Comparison of ENCODE assay signal across 26 cellular contexts in genomic region chr10:113095419-113095818, GRCh38.
A peak's percentile ranks its signal among the peaks of the same experiment; 100 is the strongest.
DNase-seq lines count a peak whose midpoint lies in the region; ATAC-seq, FAIRE-seq and TF ChIP-seq lines count a peak whose summit lies in the region.
"Had no signal": no experiment of that assay in that cellular context is flagged by ENCODE, and none has a peak within 500 bp of the region (broad histone marks: within the 10 kb centered on the region; RNA-seq: fewer than 3 reads in every experiment).

No MANE protein-coding gene starts in this region.

- TF ChIP-seq RAD21 in A549 (conservative IDR thresholded peaks at IDR 0.05 in 1 of 2, IDR thresholded peaks at IDR 0.05 in 1 of 2): no peak

- POLR2A ChIA-PET in A549 (lab: Yijun Ruan, JAX) (no interaction called here), PC-3 (lab: Charles Lee; ENCODE audit: unreplicated experiment) (no interaction called here)

- no TSS peak for BruUV-seq in PC-3 (replicated peaks; lab: Mats Ljungman, UMichigan)

- no peak for DNase-seq in A549 (ENCODE audit: low read depth in 1 of 2, low spot score in 1 of 2)
- no peak for DNase-seq in PC-3
- DNase-seq in left ventricle myocardium inferior: no peak
- DNase-seq in osteocyte (ENCODE audit: extremely low spot score, unreplicated experiment): no peak
- DNase-seq in NK-92 treated with Interleukin-12 subunit alpha and Interleukin-12 subunit beta, amount 100 ng/mL, for 24 hours (lab: John Stamatoyannopoulos, UW): no peak
- DNase-seq: ACHN; activated CD4-positive, alpha-beta T cell treated with anti-CD3 and anti-CD28 coated beads, Interleukin-2, amount 50 U/mL, for 1 hour; activated gamma-delta T cell treated with Interleukin-2 at 50 U/mL for 16 hours; amniotic stem cell; CD4-positive, CD25-positive, alpha-beta regulatory T cell; DMS153; dorsolateral prefrontal cortex; foreskin melanocyte; GDM1; NCI-H1417; NCI-H526; nephron progenitor cell; SIG-M5; stimulated activated CD4-positive, alpha-beta T cell treated with anti-CD3 and anti-CD28 coated beads, Interleukin-12 subunit alpha, Interleukin-12 subunit beta, amount 100 ng/mL, for 4 hours; T-cell had no signal

- H3K9me2 ChIP-seq in PC-3 (replicated peaks; ENCODE audit: low read length): no peaks in the 10 kb centered on the region

- intact Hi-C loops in PC-3 (cut with micrococcal nuclease): loop anchor here (10.0 kb wide), 2 partner anchors 381 to 441 kb away; no protein-coding TSS in a partner anchor
- intact Hi-C loops in left ventricle myocardium inferior (cut with micrococcal nuclease): no loop called here

- H3K9me3 ChIP-seq in A549 (no peaks in the 10 kb centered on the region), PC-3 (ENCODE audit: low read length) (no peaks in the 10 kb centered on the region), left ventricle myocardium inferior (replicated peaks) (no peaks in the 10 kb centered on the region)

- TF ChIP-seq CTCF in A549 (IDR thresholded peaks at IDR 0.05): no peak
- no peak for TF ChIP-seq CTCF in PC-3 (conservative IDR thresholded peaks at IDR 0.05; ENCODE audit: low read depth, low read length)
- TF ChIP-seq CTCF in left ventricle myocardium inferior (IDR thresholded peaks at IDR 0.05; ENCODE audit: borderline replicate concordance): no peak
- no peak for TF ChIP-seq CTCF in osteocyte (IDR thresholded peaks at IDR 0.05)

- H3K27ac ChIP-seq in A549 (peak overlapping the region; percentile 80 to 89; a peak in 4 of 6 replicates), PC-3 (ENCODE audit: low read length) (peak overlapping the region; percentile 98), left ventricle myocardium inferior (replicated peaks) (peak overlapping the region; percentile 26)
- H3K27ac ChIP-seq: HL-60 had no signal

- H3K4me2 ChIP-seq in A549 (no peak overlapping the region), PC-3 (ENCODE audit: low read length) (no peak overlapping the region)

- ATAC-seq in A549 (no peak), PC-3 (no peak), GM19324 (IDR thresholded peaks at IDR 0.05; ENCODE audit: low FRiP score, unreplicated experiment) (no peak), GM19397 (IDR thresholded peaks at IDR 0.05; ENCODE audit: unreplicated experiment) (no peak), SK-N-SH treated with all-trans-retinoic acid at 6 μM for 48 hours (no peak)
- ATAC-seq: T-cell had no signal

- H3K4me3 Mint-ChIP-seq in osteocyte (ENCODE audit: unreplicated experiment): no peak overlapping the region
- H3K4me3 Mint-ChIP-seq: memory B cell, nephron progenitor cell, T-cell had no signal

- no peak for TF ChIP-seq POLR2A in A549 (IDR thresholded peaks at IDR 0.05; ENCODE audit: low read length)

- no peaks in the 10 kb centered on the region for H4K20me1 ChIP-seq in PC-3 (ENCODE audit: low read length)

- H3K4me3 ChIP-seq in A549 (no peak overlapping the region), PC-3 (ENCODE audit: low read length) (no peak overlapping the region), left ventricle myocardium inferior (no peak overlapping the region)
- H3K4me3 ChIP-seq: dorsolateral prefrontal cortex had no signal

- H2AFZ ChIP-seq in PC-3 (ENCODE audit: low read length): no peak overlapping the region

- H3K27me3 ChIP-seq in PC-3 (ENCODE audit: low read length) (no peaks in the 10 kb centered on the region), left ventricle myocardium inferior (ENCODE audit: low read depth) (no peaks in the 10 kb centered on the region)
- H3K27me3 ChIP-seq: dorsolateral prefrontal cortex had no signal

- peaks cover 40% of the 10 kb centered on the region for H3K79me2 ChIP-seq in PC-3 (ENCODE audit: low read length)

- peaks cover 7% of the 10 kb centered on the region for H3F3A ChIP-seq in PC-3 (ENCODE audit: low read length, unreplicated experiment)

- TF ChIP-seq EP300 in A549 (IDR thresholded peaks at IDR 0.05): no peak

- no peaks in the 10 kb centered on the region for H3K9me3 Mint-ChIP-seq in osteocyte (ENCODE audit: unreplicated experiment)
- H3K9me3 Mint-ChIP-seq: nephron progenitor cell had no signal

- H3K9ac ChIP-seq in PC-3 (ENCODE audit: low read length): peak overlapping the region; percentile 82; the same call in 1 of the 2 replicates

- 94% methylated on average over 8 of the region's 8 CpGs for WGBS in A549 (ENCODE audit: missing lambda C conversion rate)

- peaks cover 47% of the 10 kb centered on the region for H3K4me1 Mint-ChIP-seq in osteocyte (ENCODE audit: unreplicated experiment)

- H3K4me1 ChIP-seq in A549 (peaks cover 61% of the 10 kb centered on the region), PC-3 (ENCODE audit: insufficient read depth, low read length) (peaks cover 46% of the 10 kb centered on the region), left ventricle myocardium inferior (peaks cover 50% of the 10 kb centered on the region)

- peaks cover 53% of the 10 kb centered on the region for H3K36me3 Mint-ChIP-seq in osteocyte (ENCODE audit: unreplicated experiment)
- H3K36me3 Mint-ChIP-seq: CD4-positive, CD25-positive, alpha-beta regulatory T cell; memory B cell had no signal

- H3K27me3 Mint-ChIP-seq in osteocyte (ENCODE audit: unreplicated experiment): no peaks in the 10 kb centered on the region
- H3K27me3 Mint-ChIP-seq: CD4-positive, CD25-positive, alpha-beta regulatory T cell; T-cell had no signal

- FAIRE-seq in A549 (lab: Jason Lieb, UNC): no peak
- FAIRE-seq: keratinocyte had no signal

- CTCF ChIA-PET in A549 (lab: Yijun Ruan, JAX) (no interaction called here), PC-3 (lab: Charles Lee) (no interaction called here)

- H3K27ac Mint-ChIP-seq in osteocyte (ENCODE audit: unreplicated experiment): peak overlapping the region; percentile 8
- H3K27ac Mint-ChIP-seq: memory B cell, nephron progenitor cell, T-cell had no signal

- H3K36me3 ChIP-seq in PC-3 (ENCODE audit: low read depth, low read length) (peaks cover 35% of the 10 kb centered on the region), left ventricle myocardium inferior (peaks cover 4% of the 10 kb centered on the region)

TF ChIP-seq in A549, 52 proteins besides CTCF, POLR2A, EP300 and RAD21:
- TF ChIP-seq EHMT2 (IDR thresholded peaks at IDR 0.05; ENCODE audit: low read depth): no peak
- TF ChIP-seq TP53 (CRISPR knock-in tag; IDR thresholded peaks at IDR 0.05): no peak
- no peak for TF ChIP-seq MAZ (IDR thresholded peaks at IDR 0.05; ENCODE audit: borderline replicate concordance, low read depth, low read length)
- no peak for TF ChIP-seq HOXB13 (CRISPR knock-in tag; IDR thresholded peaks at IDR 0.05; ENCODE audit: low read depth)
- TF ChIP-seq ESRRA (IDR thresholded peaks at IDR 0.05; ENCODE audit: borderline replicate concordance, low read length): no peak
- no peak for TF ChIP-seq RARB (CRISPR knock-in tag; IDR thresholded peaks at IDR 0.05)
- TF ChIP-seq ZSCAN20 (CRISPR knock-in tag; IDR thresholded peaks at IDR 0.05): no peak
- TF ChIP-seq RNF2 (IDR thresholded peaks at IDR 0.05; ENCODE audit: borderline replicate concordance, low read depth): no peak
- no peak for TF ChIP-seq NFE2L2 (conservative IDR thresholded peaks at IDR 0.05; ENCODE audit: low read length)

TF ChIP-seq in SK-N-SH treated with all-trans-retinoic acid at 6 μM for 48 hours, 23 proteins besides CTCF, POLR2A, EP300 and RAD21 (continues in another document):
- TF ChIP-seq ESRRG (CRISPR knock-in tag; IDR thresholded peaks at IDR 0.05) (no peak), ISL1 (CRISPR knock-in tag; IDR thresholded peaks at IDR 0.05) (no peak), ZNF8 (CRISPR knock-in tag; IDR thresholded peaks at IDR 0.05) (no peak), BACH2 (CRISPR knock-in tag; IDR thresholded peaks at IDR 0.05; ENCODE audit: borderline replicate concordance) (no peak), PPARA (CRISPR knock-in tag; IDR thresholded peaks at IDR 0.05; ENCODE audit: borderline replicate concordance) (no peak), ARNTL (CRISPR knock-in tag; IDR thresholded peaks at IDR 0.05; ENCODE audit: borderline replicate concordance, low read depth) (no peak), ZNF565 (CRISPR knock-in tag; conservative IDR thresholded peaks at IDR 0.05; ENCODE audit: low read depth) (no peak)
- TF ChIP-seq, protein P1, sequence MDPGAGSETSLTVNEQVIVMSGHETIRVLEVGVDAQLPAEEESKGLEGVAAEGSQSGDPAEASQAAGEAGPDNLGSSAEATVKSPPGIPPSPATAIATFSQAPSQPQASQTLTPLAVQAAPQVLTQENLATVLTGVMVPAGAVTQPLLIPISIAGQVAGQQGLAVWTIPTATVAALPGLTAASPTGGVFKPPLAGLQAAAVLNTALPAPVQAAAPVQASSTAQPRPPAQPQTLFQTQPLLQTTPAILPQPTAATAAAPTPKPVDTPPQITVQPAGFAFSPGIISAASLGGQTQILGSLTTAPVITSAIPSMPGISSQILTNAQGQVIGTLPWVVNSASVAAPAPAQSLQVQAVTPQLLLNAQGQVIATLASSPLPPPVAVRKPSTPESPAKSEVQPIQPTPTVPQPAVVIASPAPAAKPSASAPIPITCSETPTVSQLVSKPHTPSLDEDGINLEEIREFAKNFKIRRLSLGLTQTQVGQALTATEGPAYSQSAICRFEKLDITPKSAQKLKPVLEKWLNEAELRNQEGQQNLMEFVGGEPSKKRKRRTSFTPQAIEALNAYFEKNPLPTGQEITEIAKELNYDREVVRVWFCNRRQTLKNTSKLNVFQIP (CRISPR knock-in tag; IDR thresholded peaks at IDR 0.05; ENCODE audit: borderline replicate concordance, low read depth): no peak
- TF ChIP-seq, protein P2, sequence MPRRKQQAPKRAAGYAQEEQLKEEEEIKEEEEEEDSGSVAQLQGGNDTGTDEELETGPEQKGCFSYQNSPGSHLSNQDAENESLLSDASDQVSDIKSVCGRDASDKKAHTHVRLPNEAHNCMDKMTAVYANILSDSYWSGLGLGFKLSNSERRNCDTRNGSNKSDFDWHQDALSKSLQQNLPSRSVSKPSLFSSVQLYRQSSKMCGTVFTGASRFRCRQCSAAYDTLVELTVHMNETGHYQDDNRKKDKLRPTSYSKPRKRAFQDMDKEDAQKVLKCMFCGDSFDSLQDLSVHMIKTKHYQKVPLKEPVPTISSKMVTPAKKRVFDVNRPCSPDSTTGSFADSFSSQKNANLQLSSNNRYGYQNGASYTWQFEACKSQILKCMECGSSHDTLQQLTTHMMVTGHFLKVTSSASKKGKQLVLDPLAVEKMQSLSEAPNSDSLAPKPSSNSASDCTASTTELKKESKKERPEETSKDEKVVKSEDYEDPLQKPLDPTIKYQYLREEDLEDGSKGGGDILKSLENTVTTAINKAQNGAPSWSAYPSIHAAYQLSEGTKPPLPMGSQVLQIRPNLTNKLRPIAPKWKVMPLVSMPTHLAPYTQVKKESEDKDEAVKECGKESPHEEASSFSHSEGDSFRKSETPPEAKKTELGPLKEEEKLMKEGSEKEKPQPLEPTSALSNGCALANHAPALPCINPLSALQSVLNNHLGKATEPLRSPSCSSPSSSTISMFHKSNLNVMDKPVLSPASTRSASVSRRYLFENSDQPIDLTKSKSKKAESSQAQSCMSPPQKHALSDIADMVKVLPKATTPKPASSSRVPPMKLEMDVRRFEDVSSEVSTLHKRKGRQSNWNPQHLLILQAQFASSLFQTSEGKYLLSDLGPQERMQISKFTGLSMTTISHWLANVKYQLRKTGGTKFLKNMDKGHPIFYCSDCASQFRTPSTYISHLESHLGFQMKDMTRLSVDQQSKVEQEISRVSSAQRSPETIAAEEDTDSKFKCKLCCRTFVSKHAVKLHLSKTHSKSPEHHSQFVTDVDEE (CRISPR knock-in tag; IDR thresholded peaks at IDR 0.05): no peak

Comparison
In these comparisons a context has a peak if more than half of its experiments do, and no peak if none do; other contexts are left out.
1. H3K27ac ChIP-seq: peak in every context shown above with its lines; median percentile 98 in PC-3; 84 in A549; 26 in left ventricle myocardium inferior.